Comparison of ENCODE assay signal across 11 cellular contexts in genomic region chr6:31169858-31170599, GRCh38. TPM values are rescaled to one million over a fixed set of nuclear protein-coding genes. Genes with fewer than 3 reads are reported as not detected.
A peak's percentile ranks its signal among the peaks of the same experiment; 100 is the strongest.
DNase-seq lines count a peak whose midpoint lies in the region; ATAC-seq, FAIRE-seq and TF ChIP-seq lines count a peak whose summit lies in the region.
"Not testable (repeated sequence)": the region's sequence is repeated elsewhere in the genome, so short reads cannot be mapped to it uniquely, and the experiment has no call there.
"Had no signal": no experiment of that assay in that cellular context is flagged by ENCODE, and none has a peak within 500 bp of the region (broad histone marks: within the 10 kb centered on the region; RNA-seq: fewer than 3 reads in every experiment).

No MANE protein-coding gene starts in this region.

- not testable (repeated sequence) for TF ChIP-seq EP300 in HepG2 (IDR thresholded peaks at IDR 0.05; ENCODE audit: low read depth in 2 of 2, low read length in 2 of 2); HepG2 (CRISPR knock-in tag; IDR thresholded peaks at IDR 0.05; ENCODE audit: borderline replicate concordance)

- H3K4me1 ChIP-seq in ES-I3 (ENCODE audit: insufficient read depth, low read length) (peaks cover 34% of the 10 kb centered on the region), HUES64 (ENCODE audit: insufficient read depth, low read length) (peaks cover 47% of the 10 kb centered on the region), trophoblast cell (ENCODE audit: control insufficient read depth in 1 of 2, insufficient read depth in 2 of 2, low read length in 2 of 2) (peaks cover 8 to 11% of the 10 kb centered on the region in 2 experiments)
- H3K4me1 ChIP-seq in HepG2 (ENCODE audit: insufficient read depth, low read length), result not testable (repeated sequence)

- H4K20me1 ChIP-seq in HepG2 (ENCODE audit: insufficient read depth, low read length), result not testable (repeated sequence)

- intact Hi-C loops in HepG2 (cut with micrococcal nuclease; ENCODE audit: unreplicated experiment), result not testable (repeated sequence)

- not testable (repeated sequence) for H3K36me3 ChIP-seq in ES-I3 (ENCODE audit: insufficient read depth, low read length); trophoblast cell (ENCODE audit: control insufficient read depth in 1 of 2, insufficient read depth in 2 of 2, low read length in 2 of 2)
- H3K36me3 ChIP-seq in HUES64 (ENCODE audit: insufficient read depth, low read length) (peaks cover 22% of the 10 kb centered on the region), HepG2 (replicated peaks in 1 of 2; ENCODE audit: control insufficient read depth in 1 of 2, insufficient read depth in 2 of 2, low read length in 2 of 2) (peaks cover 8 to 20% of the 10 kb centered on the region in 2 experiments; a peak in 4 of 5 replicates)

- H3K4me2 ChIP-seq in HepG2 (ENCODE audit: low read depth, low read length); trophoblast cell (ENCODE audit: low read length): not testable (repeated sequence)

- BruUV-seq in HepG2 (replicated peaks; lab: Mats Ljungman, UMichigan), result not testable (repeated sequence)

- not testable (repeated sequence) for H3K9me3 Mint-ChIP-seq in chondrocyte (ENCODE audit: low read depth)

- H2BK5ac ChIP-seq in trophoblast cell (ENCODE audit: low read depth, low read length, poor library complexity), result not testable (repeated sequence)

- peak; percentile 10; the same call in 1 of the 3 replicates for ATAC-seq in HepG2

- DNase-seq in chondrocyte (ENCODE audit: low spot score) (peak; percentile 87), trophoblast cell (peak in 1 of 2 donors; percentile 48)
- not testable (repeated sequence) for DNase-seq in HepG2 (ENCODE audit: low spot score)

- TF ChIP-seq RAD21 in HepG2 (CRISPR knock-in tag; IDR thresholded peaks at IDR 0.05), result not testable (repeated sequence)

- H3K79me2 ChIP-seq in HepG2 (ENCODE audit: insufficient read depth, low read length); trophoblast cell (ENCODE audit: control insufficient read depth, insufficient read depth, low read length, poor library complexity): not testable (repeated sequence)

- H2BK12ac ChIP-seq in trophoblast cell (ENCODE audit: low read length), result not testable (repeated sequence)

- not testable (repeated sequence) for TF ChIP-seq CTCF in chondrocyte (IDR thresholded peaks at IDR 0.05); HepG2 (CRISPR knock-in tag; IDR thresholded peaks at IDR 0.05)

- not testable (repeated sequence) for H3K27me3 Mint-ChIP-seq in chondrocyte (ENCODE audit: low read depth)

- H4K91ac ChIP-seq in trophoblast cell (ENCODE audit: low read depth, low read length), result not testable (repeated sequence)

- H3K27ac Mint-ChIP-seq in chondrocyte (ENCODE audit: unreplicated experiment), result not testable (repeated sequence)

- 7% methylated on average over 23 of the region's 23 CpGs for WGBS in HUES64
- 97% methylated on average over 16 of the region's 23 CpGs for WGBS in HepG2 (ENCODE audit: low lambda C conversion rate)
- WGBS in trophoblast cell (ENCODE audit: extremely low coverage, insufficient coverage, insufficient read length), result no CpG with 5 or more reads among the region's 23 CpGs

- H3K4ac ChIP-seq in trophoblast cell (ENCODE audit: low read depth, low read length), result not testable (repeated sequence)

- not testable (repeated sequence) for H3K23ac ChIP-seq in trophoblast cell (ENCODE audit: low read length)

- H3K18ac ChIP-seq in trophoblast cell (ENCODE audit: low read length), result not testable (repeated sequence)

- H3K27ac ChIP-seq in HUES64 (ENCODE audit: low read depth, low read length), result peak overlapping the region; percentile 99
- not testable (repeated sequence) for H3K27ac ChIP-seq in HepG2 (ENCODE audit: extremely low read length, insufficient read depth, low read length); trophoblast cell (ENCODE audit: low read depth, low read length)

- H3K9ac ChIP-seq in ES-I3 (ENCODE audit: low read depth, low read length) (peak overlapping the region; percentile 80), HUES64 (ENCODE audit: low read depth, low read length) (peak overlapping the region; percentile 68)
- H3K9ac ChIP-seq in HepG2 (ENCODE audit: insufficient read depth, low read depth, low read length); trophoblast cell (ENCODE audit: low read length): not testable (repeated sequence)

- not testable (repeated sequence) for H4K8ac ChIP-seq in trophoblast cell (ENCODE audit: low read depth, low read length)

- not testable (repeated sequence) for H3K36me3 Mint-ChIP-seq in chondrocyte (ENCODE audit: low read depth)

- H3K79me1 ChIP-seq in trophoblast cell (ENCODE audit: low read length), result not testable (repeated sequence)

- H3K4me3 Mint-ChIP-seq in chondrocyte (ENCODE audit: unreplicated experiment), result not testable (repeated sequence)

- not testable (repeated sequence) for H2AK5ac ChIP-seq in trophoblast cell (ENCODE audit: low read length)

- POLR2A ChIA-PET in HepG2 (lab: Yijun Ruan, JAX), result not testable (repeated sequence)

- CTCF ChIA-PET in HepG2 (lab: Yijun Ruan, JAX; ENCODE audit: low intra/inter-chr PET ratio, low total read pairs), result not testable (repeated sequence)

- H2BK120ac ChIP-seq in trophoblast cell (ENCODE audit: insufficient read depth, low read length, poor library complexity), result not testable (repeated sequence)

- H3K4me1 Mint-ChIP-seq in chondrocyte (ENCODE audit: low read depth), result not testable (repeated sequence)

- H3K14ac ChIP-seq in trophoblast cell (ENCODE audit: low read length), result not testable (repeated sequence)

- in situ Hi-C loops in HepG2 (cut with HindIII; ENCODE audit: extremely low pct_ligation_motif_present, low pct_unique_long_range_greater_than_20kb), result not testable (repeated sequence)

- TF ChIP-seq POLR2A in HepG2 (IDR thresholded peaks at IDR 0.05; ENCODE audit: insufficient read depth in 1 of 2, low read depth in 2 of 2, low read length in 2 of 2), result not testable (repeated sequence)

- H4K12ac ChIP-seq in trophoblast cell (ENCODE audit: low read depth, low read length), result not testable (repeated sequence)

- H3K4me3 ChIP-seq in HUES64 (ENCODE audit: low read length) (peak overlapping the region; percentile 79), iPS-11a (ENCODE audit: low read depth, low read length) (peak overlapping the region; percentile 77), trophoblast cell (ENCODE audit: low read depth, low read length) (peak overlapping the region; percentile 39)
- H3K4me3 ChIP-seq in HepG2 (replicated peaks in 1 of 3; ENCODE audit: insufficient read depth in 1 of 3, low read depth in 2 of 3, low read length in 3 of 3), result not testable (repeated sequence)

- FAIRE-seq in HepG2 (lab: Jason Lieb, UNC), result not testable (repeated sequence)

- not testable (repeated sequence) for H3K9me3 ChIP-seq in ES-I3 (ENCODE audit: control insufficient read depth, insufficient read depth, low read length); HUES64 (ENCODE audit: insufficient read depth, low read depth, low read length); HepG2 (ENCODE audit: low read length); trophoblast cell (ENCODE audit: insufficient read depth, low read depth, low read length)

- H2AFZ ChIP-seq in HepG2 (ENCODE audit: low read length); trophoblast cell (ENCODE audit: insufficient read depth, low read length, poor library complexity): not testable (repeated sequence)

- not testable (repeated sequence) for H3K27me3 ChIP-seq in HUES64 (ENCODE audit: insufficient read depth, low read length); HepG2 (ENCODE audit: control insufficient read depth in 1 of 2, insufficient read depth in 2 of 2, low read length in 2 of 2)
- peaks cover 11% of the 10 kb centered on the region for H3K27me3 ChIP-seq in trophoblast cell (ENCODE audit: insufficient read depth, low read length)

RNA-seq across cellular contexts. Expression of gene POU5F1, which starts 0.5 kb away (rescaled TPM):
- 1,581 TPM for polyA plus RNA-seq in HUES64 (2013, experiment 1 of 2)
- 1,420 TPM for polyA plus RNA-seq in HUES64 (2013, experiment 2 of 2)
- total RNA-seq in chondrocyte (1.2 to 1.6 TPM in 2 of 3 replicates, not detected in the other), HepG2 (2016; rRNA removed; fragmentation: Illumina TruSeq; extraction: Trizol) (1.2 and 2.5 TPM in 2 replicates)
- 0.30 and 0.44 TPM in 2 replicates for total RNA-seq in HepG2 (2016; cell fraction: cytosol; rRNA removed; fragmentation: Illumina TruSeq; extraction: Trizol; ENCODE audit: low read depth)
- total RNA-seq in HepG2 (2016; cell fraction: insoluble cytoplasmic fraction; rRNA removed; fragmentation: Illumina TruSeq; extraction: Trizol), result 1.5 and 3.2 TPM in 2 replicates
- 0.71 and 0.79 TPM in 2 replicates for total RNA-seq in HepG2 (2016; cell fraction: membrane; rRNA removed; fragmentation: Illumina TruSeq; extraction: Trizol)
- total RNA-seq in HepG2 (2016; cell fraction: nucleus; rRNA removed; fragmentation: Illumina TruSeq; extraction: Trizol), result 3.5 and 8.6 TPM in 2 replicates
- polyA plus RNA-seq in HepG2 (2011; rRNA removed), result 6.8 and 7.2 TPM in 2 replicates
- 1.7 and 3.2 TPM in 2 replicates for polyA plus RNA-seq in HepG2 (2011; cell fraction: cytosol; rRNA removed)
- polyA plus RNA-seq in HepG2 (2011; cell fraction: nucleus; rRNA removed), result 43.4 and 68.5 TPM in 2 replicates
- 6.2 and 8.3 TPM in 2 replicates for polyA plus RNA-seq in HepG2 (2012)
- 0.62 and 0.85 TPM in 2 replicates for polyA plus RNA-seq in HepG2 (2016; cell fraction: cytosol; fragmentation: Illumina TruSeq; extraction: Trizol; ENCODE audit: low read depth)
- 1.5 and 2.4 TPM in 2 replicates for polyA plus RNA-seq in HepG2 (2016; cell fraction: insoluble cytoplasmic fraction; fragmentation: Illumina TruSeq; extraction: Trizol; ENCODE audit: low read depth)
- 0.73 and 1.5 TPM in 2 replicates for polyA plus RNA-seq in HepG2 (2016; cell fraction: membrane; fragmentation: Illumina TruSeq; extraction: Trizol; ENCODE audit: low read depth)
- polyA plus RNA-seq in HepG2 (2016; cell fraction: nucleus; fragmentation: Illumina TruSeq; extraction: Trizol; ENCODE audit: insufficient read depth, low read depth), result 14.3 and 19.5 TPM in 2 replicates
- polyA minus RNA-seq in HepG2 (2011; rRNA and poly(A)+ RNA removed; ENCODE audit: low replicate concordance), result 0.42 and 3.8 TPM in 2 replicates
- polyA minus RNA-seq in HepG2 (2011; cell fraction: cytosol; rRNA and poly(A)+ RNA removed), result 0.53 TPM in 1 of 2 replicates, not detected in the other
- 11.1 and 13.0 TPM in 2 replicates for polyA minus RNA-seq in HepG2 (2011; cell fraction: nucleus; rRNA and poly(A)+ RNA removed)
- polyA plus RNA-seq in trophoblast cell (2013), result 3.6 and 4.2 TPM in 2 replicates
- total RNA-seq: CD8-positive, alpha-beta memory T cell; SK-MEL-5 had no signal
- polyA plus RNA-seq: CD8-positive, alpha-beta memory T cell had no signal

RNA-seq across cellular contexts. Expression of gene TCF19, which starts 11.6 kb away (rescaled TPM):
- 8.8 TPM for polyA plus RNA-seq in HUES64 (2013, experiment 1 of 2)
- polyA plus RNA-seq in HUES64 (2013, experiment 2 of 2), result 8.7 TPM
- total RNA-seq in chondrocyte (7.4 to 22.4 TPM (median 7.9 TPM) in 3 replicates), HepG2 (2016; rRNA removed; fragmentation: Illumina TruSeq; extraction: Trizol) (20.5 and 22.2 TPM in 2 replicates)
- 8.5 and 9.7 TPM in 2 replicates for total RNA-seq in HepG2 (2016; cell fraction: cytosol; rRNA removed; fragmentation: Illumina TruSeq; extraction: Trizol; ENCODE audit: low read depth)
- 17.5 and 22.8 TPM in 2 replicates for total RNA-seq in HepG2 (2016; cell fraction: insoluble cytoplasmic fraction; rRNA removed; fragmentation: Illumina TruSeq; extraction: Trizol)
- total RNA-seq in HepG2 (2016; cell fraction: membrane; rRNA removed; fragmentation: Illumina TruSeq; extraction: Trizol), result 25.7 and 29.6 TPM in 2 replicates
- total RNA-seq in HepG2 (2016; cell fraction: nucleus; rRNA removed; fragmentation: Illumina TruSeq; extraction: Trizol), result 13.6 and 14.7 TPM in 2 replicates
- 4.2 and 4.9 TPM in 2 replicates for polyA plus RNA-seq in HepG2 (2011; rRNA removed)
- polyA plus RNA-seq in HepG2 (2011; cell fraction: cytosol; rRNA removed), result 3.5 and 5.9 TPM in 2 replicates
- polyA plus RNA-seq in HepG2 (2011; cell fraction: nucleus; rRNA removed), result 10.1 and 12.2 TPM in 2 replicates
- polyA plus RNA-seq in HepG2 (2012), result 2.8 and 4.9 TPM in 2 replicates
- 7.5 and 9.1 TPM in 2 replicates for polyA plus RNA-seq in HepG2 (2016; cell fraction: cytosol; fragmentation: Illumina TruSeq; extraction: Trizol; ENCODE audit: low read depth)
- 15.0 and 17.9 TPM in 2 replicates for polyA plus RNA-seq in HepG2 (2016; cell fraction: insoluble cytoplasmic fraction; fragmentation: Illumina TruSeq; extraction: Trizol; ENCODE audit: low read depth)
- 19.5 and 20.5 TPM in 2 replicates for polyA plus RNA-seq in HepG2 (2016; cell fraction: membrane; fragmentation: Illumina TruSeq; extraction: Trizol; ENCODE audit: low read depth)
- polyA plus RNA-seq in HepG2 (2016; cell fraction: nucleus; fragmentation: Illumina TruSeq; extraction: Trizol; ENCODE audit: insufficient read depth, low read depth), result 26.3 and 27.2 TPM in 2 replicates
- 7.4 and 26.1 TPM in 2 replicates for polyA minus RNA-seq in HepG2 (2011; rRNA and poly(A)+ RNA removed; ENCODE audit: low replicate concordance)
- polyA minus RNA-seq in HepG2 (2011; cell fraction: cytosol; rRNA and poly(A)+ RNA removed), result 2.7 and 3.3 TPM in 2 replicates
- polyA minus RNA-seq in HepG2 (2011; cell fraction: nucleus; rRNA and poly(A)+ RNA removed), result 2.6 and 3.5 TPM in 2 replicates
- polyA plus RNA-seq in trophoblast cell (2013), result 7.1 and 7.5 TPM in 2 replicates

RNA-seq across cellular contexts. Expression of gene CCHCR1, which starts 12.4 kb away (rescaled TPM):
- polyA plus RNA-seq in HUES64 (2013, experiment 1 of 2), result 20.2 TPM
- 25.1 TPM for polyA plus RNA-seq in HUES64 (2013, experiment 2 of 2)
- total RNA-seq in chondrocyte (11.2 to 18.3 TPM (median 13.4 TPM) in 3 replicates), HepG2 (2016; rRNA removed; fragmentation: Illumina TruSeq; extraction: Trizol) (20.2 and 28.2 TPM in 2 replicates)
- 5.6 and 7.6 TPM in 2 replicates for total RNA-seq in HepG2 (2016; cell fraction: cytosol; rRNA removed; fragmentation: Illumina TruSeq; extraction: Trizol; ENCODE audit: low read depth)
- 19.0 and 29.4 TPM in 2 replicates for total RNA-seq in HepG2 (2016; cell fraction: insoluble cytoplasmic fraction; rRNA removed; fragmentation: Illumina TruSeq; extraction: Trizol)
- 10.6 and 11.4 TPM in 2 replicates for total RNA-seq in HepG2 (2016; cell fraction: membrane; rRNA removed; fragmentation: Illumina TruSeq; extraction: Trizol)
- 20.5 and 26.7 TPM in 2 replicates for total RNA-seq in HepG2 (2016; cell fraction: nucleus; rRNA removed; fragmentation: Illumina TruSeq; extraction: Trizol)
- 14.6 and 17.2 TPM in 2 replicates for polyA plus RNA-seq in HepG2 (2011; rRNA removed)
- 8.4 and 14.3 TPM in 2 replicates for polyA plus RNA-seq in HepG2 (2011; cell fraction: cytosol; rRNA removed)
- polyA plus RNA-seq in HepG2 (2011; cell fraction: nucleus; rRNA removed), result 49.5 and 64.7 TPM in 2 replicates
- 12.0 and 18.0 TPM in 2 replicates for polyA plus RNA-seq in HepG2 (2012)
- 2.7 and 2.8 TPM in 2 replicates for polyA plus RNA-seq in HepG2 (2016; cell fraction: cytosol; fragmentation: Illumina TruSeq; extraction: Trizol; ENCODE audit: low read depth)
- 16.4 and 20.5 TPM in 2 replicates for polyA plus RNA-seq in HepG2 (2016; cell fraction: insoluble cytoplasmic fraction; fragmentation: Illumina TruSeq; extraction: Trizol; ENCODE audit: low read depth)
- polyA plus RNA-seq in HepG2 (2016; cell fraction: membrane; fragmentation: Illumina TruSeq; extraction: Trizol; ENCODE audit: low read depth), result 7.8 and 8.1 TPM in 2 replicates
- 72.2 and 76.1 TPM in 2 replicates for polyA plus RNA-seq in HepG2 (2016; cell fraction: nucleus; fragmentation: Illumina TruSeq; extraction: Trizol; ENCODE audit: insufficient read depth, low read depth)
- 12.4 and 20.4 TPM in 2 replicates for polyA minus RNA-seq in HepG2 (2011; rRNA and poly(A)+ RNA removed; ENCODE audit: low replicate concordance)
- polyA minus RNA-seq in HepG2 (2011; cell fraction: cytosol; rRNA and poly(A)+ RNA removed), result 3.7 and 6.5 TPM in 2 replicates
- 19.4 and 23.5 TPM in 2 replicates for polyA minus RNA-seq in HepG2 (2011; cell fraction: nucleus; rRNA and poly(A)+ RNA removed)
- polyA plus RNA-seq in trophoblast cell (2013), result 7.3 and 8.1 TPM in 2 replicates

RNA-seq across cellular contexts. Expression of gene PSORS1C2, which starts 31.2 kb away (rescaled TPM):
- polyA plus RNA-seq in HUES64 (2013, experiment 1 of 2), result 1.2 TPM
- polyA plus RNA-seq in HUES64 (2013, experiment 2 of 2), result 0.95 TPM
- total RNA-seq in chondrocyte, result not detected in 3 replicates
- not detected in 2 replicates for total RNA-seq in HepG2 (2016; rRNA removed; fragmentation: Illumina TruSeq; extraction: Trizol)
- not detected in 2 replicates for total RNA-seq in HepG2 (2016; cell fraction: cytosol; rRNA removed; fragmentation: Illumina TruSeq; extraction: Trizol; ENCODE audit: low read depth)
- total RNA-seq in HepG2 (2016; cell fraction: insoluble cytoplasmic fraction; rRNA removed; fragmentation: Illumina TruSeq; extraction: Trizol), result not detected in 2 replicates
- total RNA-seq in HepG2 (2016; cell fraction: membrane; rRNA removed; fragmentation: Illumina TruSeq; extraction: Trizol), result not detected in 2 replicates
- not detected in 2 replicates for total RNA-seq in HepG2 (2016; cell fraction: nucleus; rRNA removed; fragmentation: Illumina TruSeq; extraction: Trizol)
- polyA plus RNA-seq in HepG2 (2011; rRNA removed), result not detected in 2 replicates
- not detected in 2 replicates for polyA plus RNA-seq in HepG2 (2011; cell fraction: cytosol; rRNA removed)
- not detected in 2 replicates for polyA plus RNA-seq in HepG2 (2011; cell fraction: nucleus; rRNA removed)
- not detected in 2 replicates for polyA plus RNA-seq in HepG2 (2012)
- polyA plus RNA-seq in HepG2 (2016; cell fraction: cytosol; fragmentation: Illumina TruSeq; extraction: Trizol; ENCODE audit: low read depth), result not detected in 2 replicates
- polyA plus RNA-seq in HepG2 (2016; cell fraction: insoluble cytoplasmic fraction; fragmentation: Illumina TruSeq; extraction: Trizol; ENCODE audit: low read depth), result not detected in 2 replicates
- polyA plus RNA-seq in HepG2 (2016; cell fraction: membrane; fragmentation: Illumina TruSeq; extraction: Trizol; ENCODE audit: low read depth), result not detected in 2 replicates
- not detected in 2 replicates for polyA plus RNA-seq in HepG2 (2016; cell fraction: nucleus; fragmentation: Illumina TruSeq; extraction: Trizol; ENCODE audit: insufficient read depth, low read depth)
- not detected in 2 replicates for polyA minus RNA-seq in HepG2 (2011; rRNA and poly(A)+ RNA removed; ENCODE audit: low replicate concordance)
- not detected in 2 replicates for polyA minus RNA-seq in HepG2 (2011; cell fraction: cytosol; rRNA and poly(A)+ RNA removed)
- not detected in 2 replicates for polyA minus RNA-seq in HepG2 (2011; cell fraction: nucleus; rRNA and poly(A)+ RNA removed)
- polyA plus RNA-seq in trophoblast cell (2013), result not detected in 2 replicates
- total RNA-seq: CD8-positive, alpha-beta memory T cell; Daoy; GM23248; Right ventricle myocardium superior; SK-MEL-5 had no signal
- polyA plus RNA-seq: CD8-positive, alpha-beta memory T cell; GM23248 had no signal

RNA-seq across cellular contexts. Expression of gene CDSN, which starts 49.8 kb away (rescaled TPM):
- polyA plus RNA-seq in HUES64 (2013, experiment 1 of 2), result not detected
- polyA plus RNA-seq in HUES64 (2013, experiment 2 of 2), result not detected
- total RNA-seq in chondrocyte (0.12 TPM in 1 of 3 replicates, not detected in the others), HepG2 (2016; rRNA removed; fragmentation: Illumina TruSeq; extraction: Trizol) (not detected in 2 replicates)
- total RNA-seq in HepG2 (2016; cell fraction: cytosol; rRNA removed; fragmentation: Illumina TruSeq; extraction: Trizol; ENCODE audit: low read depth), result not detected in 2 replicates
- not detected in 2 replicates for total RNA-seq in HepG2 (2016; cell fraction: insoluble cytoplasmic fraction; rRNA removed; fragmentation: Illumina TruSeq; extraction: Trizol)
- total RNA-seq in HepG2 (2016; cell fraction: membrane; rRNA removed; fragmentation: Illumina TruSeq; extraction: Trizol), result not detected in 2 replicates
- total RNA-seq in HepG2 (2016; cell fraction: nucleus; rRNA removed; fragmentation: Illumina TruSeq; extraction: Trizol), result not detected in 2 replicates
- not detected in 2 replicates for polyA plus RNA-seq in HepG2 (2011; rRNA removed)
- polyA plus RNA-seq in HepG2 (2011; cell fraction: cytosol; rRNA removed), result not detected in 2 replicates
- polyA plus RNA-seq in HepG2 (2011; cell fraction: nucleus; rRNA removed), result not detected in 2 replicates
- polyA plus RNA-seq in HepG2 (2012), result not detected in 2 replicates
- not detected in 2 replicates for polyA plus RNA-seq in HepG2 (2016; cell fraction: cytosol; fragmentation: Illumina TruSeq; extraction: Trizol; ENCODE audit: low read depth)
- not detected in 2 replicates for polyA plus RNA-seq in HepG2 (2016; cell fraction: insoluble cytoplasmic fraction; fragmentation: Illumina TruSeq; extraction: Trizol; ENCODE audit: low read depth)
- not detected in 2 replicates for polyA plus RNA-seq in HepG2 (2016; cell fraction: membrane; fragmentation: Illumina TruSeq; extraction: Trizol; ENCODE audit: low read depth)
- not detected in 2 replicates for polyA plus RNA-seq in HepG2 (2016; cell fraction: nucleus; fragmentation: Illumina TruSeq; extraction: Trizol; ENCODE audit: insufficient read depth, low read depth)
- 0.07 TPM in 1 of 2 replicates, not detected in the other for polyA minus RNA-seq in HepG2 (2011; rRNA and poly(A)+ RNA removed; ENCODE audit: low replicate concordance)
- not detected in 2 replicates for polyA minus RNA-seq in HepG2 (2011; cell fraction: cytosol; rRNA and poly(A)+ RNA removed)
- not detected in 2 replicates for polyA minus RNA-seq in HepG2 (2011; cell fraction: nucleus; rRNA and poly(A)+ RNA removed)
- 0.01 TPM in 1 of 2 replicates, not detected in the other for polyA plus RNA-seq in trophoblast cell (2013)
- total RNA-seq: CD8-positive, alpha-beta memory T cell; Daoy; GM23248; Right ventricle myocardium superior; SK-MEL-5 had no signal
- polyA plus RNA-seq: CD8-positive, alpha-beta memory T cell; GM23248 had no signal
